ENCODE assay signal across 27 cellular contexts in genomic region chr2:179302149-179302548, GRCh38. TPM values are rescaled to one million over a fixed set of nuclear protein-coding genes. Genes with fewer than 3 reads are reported as not detected.
DNase-seq lines count a peak whose midpoint lies in the region; ATAC-seq, FAIRE-seq and TF ChIP-seq lines count a peak whose summit lies in the region.
"Had no signal": no experiment of that assay in that cellular context is flagged by ENCODE, and none has a peak within 500 bp of the region (broad histone marks: within the 10 kb centered on the region; RNA-seq: fewer than 3 reads in every experiment).

No MANE protein-coding gene starts in this region.

- TF ChIP-seq RAD21 in HepG2 (CRISPR knock-in tag; IDR thresholded peaks at IDR 0.05) = no peak

- POLR2A ChIA-PET in HepG2 (lab: Yijun Ruan, JAX) = no interaction called here
- POLR2A ChIA-PET in Caco-2 (lab: Charles Lee) = no interaction called here

- H3K79me2 ChIP-seq in HepG2 (ENCODE audit: insufficient read depth, low read length) = no peaks in the 10 kb centered on the region

- H3K27me3 ChIP-seq in HepG2 (ENCODE audit: control insufficient read depth in 1 of 2, insufficient read depth in 2 of 2, low read length in 2 of 2) = peaks cover 0 to 15% of the 10 kb centered on the region in 2 experiments; a peak in 3 of 5 replicates
- H3K27me3 ChIP-seq in right lobe of liver = no peaks in the 10 kb centered on the region
- H3K27me3 ChIP-seq in Caco-2 (replicated peaks; ENCODE audit: control insufficient read depth, insufficient read depth, low read length) = no peaks in the 10 kb centered on the region
- H3K27me3 ChIP-seq: BE2C, BLaER1 had no signal

- no peak for FAIRE-seq in HepG2 (lab: Jason Lieb, UNC)
- FAIRE-seq: D721Med, GM12878, GM12892, GM18507 had no signal

- 18% methylated on average over 4 of the region's 4 CpGs for WGBS in HepG2 (ENCODE audit: low lambda C conversion rate)
- WGBS in right lobe of liver (ENCODE audit: insufficient coverage, low coverage, low lambda C conversion rate, missing lambda C conversion rate) = 72% methylated on average over 4 of the region's 4 CpGs

- H3K4me3 Mint-ChIP-seq in natural killer cell (peak overlapping the region; percentile 29), Caco-2 (ENCODE audit: unreplicated experiment) (no peak overlapping the region)
- H3K4me3 Mint-ChIP-seq in activated T-helper 17 cell treated with anti-CD3 and anti-CD28 coated beads, Interleukin-2, amount 50 U/mL, for 72 hours = no peak overlapping the region
- H3K4me3 Mint-ChIP-seq: CD14-positive monocyte; CD4-positive, alpha-beta memory T cell; CD4-positive, CD25-positive, alpha-beta regulatory T cell; CD8-positive, alpha-beta memory T cell had no signal

- H3K27me3 Mint-ChIP-seq in natural killer cell (ENCODE audit: low read depth in 2 of 2) = no peaks in the 10 kb centered on the region
- peaks cover 4% of the 10 kb centered on the region for H3K27me3 Mint-ChIP-seq in activated T-helper 17 cell treated with anti-CD3 and anti-CD28 coated beads, Interleukin-2, amount 50 U/mL, for 72 hours
- H3K27me3 Mint-ChIP-seq in Caco-2 (ENCODE audit: insufficient read depth, unreplicated experiment) = no peaks in the 10 kb centered on the region

- CTCF ChIA-PET in HepG2 (lab: Yijun Ruan, JAX; ENCODE audit: low intra/inter-chr PET ratio, low total read pairs) = no interaction called here
- CTCF ChIA-PET in Caco-2 (lab: Charles Lee) = no interaction called here

- H3K36me3 Mint-ChIP-seq in natural killer cell = no peaks in the 10 kb centered on the region
- no peaks in the 10 kb centered on the region for H3K36me3 Mint-ChIP-seq in activated T-helper 17 cell treated with anti-CD3 and anti-CD28 coated beads, Interleukin-2, amount 50 U/mL, for 72 hours (ENCODE audit: low read depth)
- H3K36me3 Mint-ChIP-seq in Caco-2 (ENCODE audit: insufficient read depth, unreplicated experiment) = no peaks in the 10 kb centered on the region
- H3K36me3 Mint-ChIP-seq: CD14-positive monocyte; CD4-positive, alpha-beta memory T cell; CD4-positive, CD25-positive, alpha-beta regulatory T cell; CD8-positive, alpha-beta memory T cell had no signal

- H3K9me3 ChIP-seq in HepG2 (ENCODE audit: low read length) (peaks cover 9% of the 10 kb centered on the region; the same call in 1 of the 2 replicates), right lobe of liver (no peaks in the 10 kb centered on the region), Caco-2 (no peaks in the 10 kb centered on the region)
- H3K9me3 ChIP-seq: A549, BE2C had no signal

- ATAC-seq in HepG2 (no peak), right lobe of liver (no peak), natural killer cell (no peak)
- ATAC-seq in activated T-helper 17 cell treated with anti-CD3 and anti-CD28 coated beads, Interleukin-2, amount 50 U/mL, for 72 hours (replicated peaks) = no peak
- ATAC-seq: A549, GM12878 had no signal

- H3K36me3 ChIP-seq in HepG2 (replicated peaks in 1 of 2; ENCODE audit: control insufficient read depth in 1 of 2, insufficient read depth in 2 of 2, low read length in 2 of 2) (no peaks in the 10 kb centered on the region), right lobe of liver (no peaks in the 10 kb centered on the region), Caco-2 (ENCODE audit: control insufficient read depth, insufficient read depth, low read length) (no peaks in the 10 kb centered on the region)
- H3K36me3 ChIP-seq: BE2C, BLaER1 had no signal

- H3K4me1 Mint-ChIP-seq in natural killer cell (peaks cover 54 to 58% of the 10 kb centered on the region in 2 donors), Caco-2 (ENCODE audit: low read depth, unreplicated experiment) (no peaks in the 10 kb centered on the region)
- no peaks in the 10 kb centered on the region for H3K4me1 Mint-ChIP-seq in activated T-helper 17 cell treated with anti-CD3 and anti-CD28 coated beads, Interleukin-2, amount 50 U/mL, for 72 hours
- H3K4me1 Mint-ChIP-seq: CD14-positive monocyte; CD4-positive, alpha-beta memory T cell; CD4-positive, CD25-positive, alpha-beta regulatory T cell; CD8-positive, alpha-beta memory T cell had no signal

- in situ Hi-C loops in HepG2 (cut with HindIII; ENCODE audit: extremely low pct_ligation_motif_present, low pct_unique_long_range_greater_than_20kb) = no loop called here

- DNase-seq in HepG2 (ENCODE audit: low spot score) (no peak), right lobe of liver (no peak), OCI-M1 (lab: John Stamatoyannopoulos, UW) (peak; percentile 13), natural killer cell (no peak), NCI-H1105 (lab: John Stamatoyannopoulos, UW) (no peak), Caco-2 (no peak)
- DNase-seq: ACHN; BE2C; C1 segment of cervical spinal cord; Calu3; CD4-positive, alpha-beta memory T cell; CD4-positive, CD25-positive, alpha-beta regulatory T cell; CD8-positive, alpha-beta memory T cell; COR-L47; DMS79; DND-41; EL; GDM1 had no signal

- H2AFZ ChIP-seq in HepG2 (ENCODE audit: low read length) = no peak overlapping the region

- peak overlapping the region; percentile 40 to 47 for H3K27ac Mint-ChIP-seq in natural killer cell
- no peak overlapping the region for H3K27ac Mint-ChIP-seq in activated T-helper 17 cell treated with anti-CD3 and anti-CD28 coated beads, Interleukin-2, amount 50 U/mL, for 72 hours
- no peak overlapping the region for H3K27ac Mint-ChIP-seq in Caco-2 (ENCODE audit: unreplicated experiment)
- H3K27ac Mint-ChIP-seq: CD14-positive monocyte; CD4-positive, alpha-beta memory T cell; CD8-positive, alpha-beta memory T cell had no signal

- intact Hi-C loops in HepG2 (cut with micrococcal nuclease; ENCODE audit: unreplicated experiment) = no loop called here
- intact Hi-C loops in right lobe of liver (cut with DNase I) = no loop called here
- intact Hi-C loops in natural killer cell (cut with micrococcal nuclease) = no loop called here
- intact Hi-C loops in Caco-2 (cut with micrococcal nuclease; ENCODE audit: unreplicated experiment) = no loop called here

- TF ChIP-seq CTCF in HepG2 (CRISPR knock-in tag; IDR thresholded peaks at IDR 0.05) (no peak), right lobe of liver (IDR thresholded peaks at IDR 0.05) (no peak), natural killer cell (IDR thresholded peaks at IDR 0.05) (no peak), Caco-2 (IDR thresholded peaks at IDR 0.05; ENCODE audit: insufficient read depth in 1 of 2, low read depth in 1 of 2, low read length in 1 of 2, severe bottlenecking in 1 of 2, unreplicated experiment in 1 of 2) (no peak)

- no peaks in the 10 kb centered on the region for H4K20me1 ChIP-seq in HepG2 (ENCODE audit: insufficient read depth, low read length)
- H4K20me1 ChIP-seq: BLaER1 had no signal

- BruUV-seq in HepG2 (replicated peaks; lab: Mats Ljungman, UMichigan) = no TSS peak
- BruUV-seq in Caco-2 (replicated peaks; lab: Mats Ljungman, UMichigan) = no TSS peak

- H3K4me2 ChIP-seq in HepG2 (ENCODE audit: low read depth, low read length) = no peak overlapping the region
- H3K4me2 ChIP-seq: A549, BLaER1 had no signal

- H3K4me1 ChIP-seq in HepG2 (ENCODE audit: insufficient read depth, low read length) = no peaks in the 10 kb centered on the region
- H3K4me1 ChIP-seq in right lobe of liver = no peaks in the 10 kb centered on the region
- no peaks in the 10 kb centered on the region for H3K4me1 ChIP-seq in Caco-2
- H3K4me1 ChIP-seq: A549, BE2C, BLaER1 had no signal

- no peak overlapping the region for H3K4me3 ChIP-seq in HepG2 (replicated peaks in 1 of 3; ENCODE audit: insufficient read depth in 1 of 3, low read depth in 2 of 3, low read length in 3 of 3)
- no peak overlapping the region for H3K4me3 ChIP-seq in right lobe of liver
- H3K4me3 ChIP-seq in Caco-2 (ENCODE audit: low read depth, low read length) = no peak overlapping the region
- H3K4me3 ChIP-seq: A549, BLaER1, GM12878 had no signal

- H3K9me3 Mint-ChIP-seq in natural killer cell (peaks cover 2 to 3% of the 10 kb centered on the region in 2 donors), Caco-2 (ENCODE audit: unreplicated experiment) (peaks cover 10% of the 10 kb centered on the region)
- H3K9me3 Mint-ChIP-seq in activated T-helper 17 cell treated with anti-CD3 and anti-CD28 coated beads, Interleukin-2, amount 50 U/mL, for 72 hours = no peaks in the 10 kb centered on the region

- no peak overlapping the region for H3K27ac ChIP-seq in HepG2 (ENCODE audit: extremely low read length, insufficient read depth, low read length)
- no peak overlapping the region for H3K27ac ChIP-seq in right lobe of liver
- H3K27ac ChIP-seq: 22Rv1, A549, BLaER1 had no signal

- TF ChIP-seq POLR2A in HepG2 (IDR thresholded peaks at IDR 0.05; ENCODE audit: insufficient read depth in 1 of 2, low read depth in 2 of 2, low read length in 2 of 2) (no peak), right lobe of liver (IDR thresholded peaks at IDR 0.05) (no peak)

- H3K9ac ChIP-seq in HepG2 (ENCODE audit: insufficient read depth, low read depth, low read length) = no peak overlapping the region
- H3K9ac ChIP-seq: BLaER1 had no signal

- TF ChIP-seq EP300 in HepG2 (IDR thresholded peaks at IDR 0.05; ENCODE audit: low read depth in 2 of 2, low read length in 2 of 2) (no peak), HepG2 (CRISPR knock-in tag; IDR thresholded peaks at IDR 0.05; ENCODE audit: borderline replicate concordance) (no peak)

RNA-seq across cellular contexts. Expression of gene SESTD1, which starts 37.5 kb away (rescaled TPM):
- total RNA-seq in HepG2 (2016; rRNA removed; fragmentation: Illumina TruSeq; extraction: Trizol) = 74.4 and 105 TPM in 2 replicates
- total RNA-seq in HepG2 (2016; cell fraction: cytosol; rRNA removed; fragmentation: Illumina TruSeq; extraction: Trizol; ENCODE audit: low read depth) = 58.3 and 66.2 TPM in 2 replicates
- total RNA-seq in HepG2 (2016; cell fraction: insoluble cytoplasmic fraction; rRNA removed; fragmentation: Illumina TruSeq; extraction: Trizol) = 71.8 and 93.5 TPM in 2 replicates
- total RNA-seq in HepG2 (2016; cell fraction: membrane; rRNA removed; fragmentation: Illumina TruSeq; extraction: Trizol) = 84.1 and 90.5 TPM in 2 replicates
- 67.8 and 69.5 TPM in 2 replicates for total RNA-seq in HepG2 (2016; cell fraction: nucleus; rRNA removed; fragmentation: Illumina TruSeq; extraction: Trizol)
- 69.3 and 101 TPM in 2 replicates for polyA plus RNA-seq in HepG2 (2011; rRNA removed)
- polyA plus RNA-seq in HepG2 (2011; cell fraction: cytosol; rRNA removed) = 44.4 and 49.6 TPM in 2 replicates
- 48.2 and 49.5 TPM in 2 replicates for polyA plus RNA-seq in HepG2 (2011; cell fraction: nucleus; rRNA removed)
- polyA plus RNA-seq in HepG2 (2012) = 109 and 119 TPM in 2 replicates
- polyA plus RNA-seq in HepG2 (2016; cell fraction: cytosol; fragmentation: Illumina TruSeq; extraction: Trizol; ENCODE audit: low read depth) = 25.4 and 25.6 TPM in 2 replicates
- polyA plus RNA-seq in HepG2 (2016; cell fraction: insoluble cytoplasmic fraction; fragmentation: Illumina TruSeq; extraction: Trizol; ENCODE audit: low read depth) = 82.9 and 87.2 TPM in 2 replicates
- polyA plus RNA-seq in HepG2 (2016; cell fraction: membrane; fragmentation: Illumina TruSeq; extraction: Trizol; ENCODE audit: low read depth) = 48.8 and 51.0 TPM in 2 replicates
- 66.2 and 71.0 TPM in 2 replicates for polyA plus RNA-seq in HepG2 (2016; cell fraction: nucleus; fragmentation: Illumina TruSeq; extraction: Trizol; ENCODE audit: insufficient read depth, low read depth)
- polyA minus RNA-seq in HepG2 (2011; rRNA and poly(A)+ RNA removed; ENCODE audit: low replicate concordance) = 13.2 and 38.6 TPM in 2 replicates
- 71.8 and 102 TPM in 2 replicates for polyA minus RNA-seq in HepG2 (2011; cell fraction: cytosol; rRNA and poly(A)+ RNA removed)
- 247 and 269 TPM in 2 replicates for polyA minus RNA-seq in HepG2 (2011; cell fraction: nucleus; rRNA and poly(A)+ RNA removed)
- total RNA-seq in right lobe of liver = 10 to 100 TPM in 3 of 6 experiments, 1 to 10 TPM in 3; 5.8 to 27.9 (median 12.8) TPM
- total RNA-seq in natural killer cell = 10 to 100 TPM; 14.7 to 25.2 (median 19.0) TPM
- total RNA-seq in activated T-helper 17 cell treated with anti-CD3 and anti-CD28 coated beads, Interleukin-2, amount 50 U/mL, for 72 hours = 1 to 10 TPM; 7.7 to 9.9 TPM
- total RNA-seq in Caco-2 (2022) = 44.7 and 50.2 TPM in 2 replicates

Comparison
In these comparisons a context has a peak if more than half of its experiments do, and no peak if none do; other contexts are left out.
1. H3K27ac Mint-ChIP-seq: peak in natural killer cell (2 of 2); none in activated T-helper 17 cell treated with anti-CD3 and anti-CD28 coated beads, Interleukin-2, amount 50 U/mL, for 72 hours (single experiment) and Caco-2 (single experiment).